In genomic region chr4:118834960-118835895, GRCh38 we compare ENCODE assay signal across 1 cellular context.
TF ChIP-seq lines count a peak whose summit lies in the region.

No MANE protein-coding gene starts in this region.

TF ChIP-seq in GM12878, 131 proteins besides CTCF, POLR2A, EP300 and RAD21 (continued from another document):
- TF ChIP-seq, protein P1, sequence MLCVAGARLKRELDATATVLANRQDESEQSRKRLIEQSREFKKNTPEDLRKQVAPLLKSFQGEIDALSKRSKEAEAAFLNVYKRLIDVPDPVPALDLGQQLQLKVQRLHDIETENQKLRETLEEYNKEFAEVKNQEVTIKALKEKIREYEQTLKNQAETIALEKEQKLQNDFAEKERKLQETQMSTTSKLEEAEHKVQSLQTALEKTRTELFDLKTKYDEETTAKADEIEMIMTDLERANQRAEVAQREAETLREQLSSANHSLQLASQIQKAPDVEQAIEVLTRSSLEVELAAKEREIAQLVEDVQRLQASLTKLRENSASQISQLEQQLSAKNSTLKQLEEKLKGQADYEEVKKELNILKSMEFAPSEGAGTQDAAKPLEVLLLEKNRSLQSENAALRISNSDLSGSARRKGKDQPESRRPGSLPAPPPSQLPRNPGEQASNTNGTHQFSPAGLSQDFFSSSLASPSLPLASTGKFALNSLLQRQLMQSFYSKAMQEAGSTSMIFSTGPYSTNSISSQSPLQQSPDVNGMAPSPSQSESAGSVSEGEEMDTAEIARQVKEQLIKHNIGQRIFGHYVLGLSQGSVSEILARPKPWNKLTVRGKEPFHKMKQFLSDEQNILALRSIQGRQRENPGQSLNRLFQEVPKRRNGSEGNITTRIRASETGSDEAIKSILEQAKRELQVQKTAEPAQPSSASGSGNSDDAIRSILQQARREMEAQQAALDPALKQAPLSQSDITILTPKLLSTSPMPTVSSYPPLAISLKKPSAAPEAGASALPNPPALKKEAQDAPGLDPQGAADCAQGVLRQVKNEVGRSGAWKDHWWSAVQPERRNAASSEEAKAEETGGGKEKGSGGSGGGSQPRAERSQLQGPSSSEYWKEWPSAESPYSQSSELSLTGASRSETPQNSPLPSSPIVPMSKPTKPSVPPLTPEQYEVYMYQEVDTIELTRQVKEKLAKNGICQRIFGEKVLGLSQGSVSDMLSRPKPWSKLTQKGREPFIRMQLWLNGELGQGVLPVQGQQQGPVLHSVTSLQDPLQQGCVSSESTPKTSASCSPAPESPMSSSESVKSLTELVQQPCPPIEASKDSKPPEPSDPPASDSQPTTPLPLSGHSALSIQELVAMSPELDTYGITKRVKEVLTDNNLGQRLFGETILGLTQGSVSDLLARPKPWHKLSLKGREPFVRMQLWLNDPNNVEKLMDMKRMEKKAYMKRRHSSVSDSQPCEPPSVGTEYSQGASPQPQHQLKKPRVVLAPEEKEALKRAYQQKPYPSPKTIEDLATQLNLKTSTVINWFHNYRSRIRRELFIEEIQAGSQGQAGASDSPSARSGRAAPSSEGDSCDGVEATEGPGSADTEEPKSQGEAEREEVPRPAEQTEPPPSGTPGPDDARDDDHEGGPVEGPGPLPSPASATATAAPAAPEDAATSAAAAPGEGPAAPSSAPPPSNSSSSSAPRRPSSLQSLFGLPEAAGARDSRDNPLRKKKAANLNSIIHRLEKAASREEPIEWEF (IDR thresholded peaks at IDR 0.05; ENCODE audit: insufficient replicate concordance, low read depth, low read length), result no peak
- TF ChIP-seq CHD4 (IDR thresholded peaks at IDR 0.05) (no peak; the same call in 1 of the 2 replicates), FOXK2 (IDR thresholded peaks at IDR 0.05) (no peak), KAT2A (conservative IDR thresholded peaks at IDR 0.05; ENCODE audit: control insufficient read depth, low read depth, low read length) (no peak), TARDBP (IDR thresholded peaks at IDR 0.05; ENCODE audit: borderline replicate concordance) (no peak)
- TF ChIP-seq, protein P2, sequence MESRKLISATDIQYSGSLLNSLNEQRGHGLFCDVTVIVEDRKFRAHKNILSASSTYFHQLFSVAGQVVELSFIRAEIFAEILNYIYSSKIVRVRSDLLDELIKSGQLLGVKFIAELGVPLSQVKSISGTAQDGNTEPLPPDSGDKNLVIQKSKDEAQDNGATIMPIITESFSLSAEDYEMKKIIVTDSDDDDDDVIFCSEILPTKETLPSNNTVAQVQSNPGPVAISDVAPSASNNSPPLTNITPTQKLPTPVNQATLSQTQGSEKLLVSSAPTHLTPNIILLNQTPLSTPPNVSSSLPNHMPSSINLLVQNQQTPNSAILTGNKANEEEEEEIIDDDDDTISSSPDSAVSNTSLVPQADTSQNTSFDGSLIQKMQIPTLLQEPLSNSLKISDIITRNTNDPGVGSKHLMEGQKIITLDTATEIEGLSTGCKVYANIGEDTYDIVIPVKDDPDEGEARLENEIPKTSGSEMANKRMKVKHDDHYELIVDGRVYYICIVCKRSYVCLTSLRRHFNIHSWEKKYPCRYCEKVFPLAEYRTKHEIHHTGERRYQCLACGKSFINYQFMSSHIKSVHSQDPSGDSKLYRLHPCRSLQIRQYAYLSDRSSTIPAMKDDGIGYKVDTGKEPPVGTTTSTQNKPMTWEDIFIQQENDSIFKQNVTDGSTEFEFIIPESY (IDR thresholded peaks at IDR 0.05), result no peak
